ENCODE assay signal across 1 cellular context in the genomic region with DNA sequence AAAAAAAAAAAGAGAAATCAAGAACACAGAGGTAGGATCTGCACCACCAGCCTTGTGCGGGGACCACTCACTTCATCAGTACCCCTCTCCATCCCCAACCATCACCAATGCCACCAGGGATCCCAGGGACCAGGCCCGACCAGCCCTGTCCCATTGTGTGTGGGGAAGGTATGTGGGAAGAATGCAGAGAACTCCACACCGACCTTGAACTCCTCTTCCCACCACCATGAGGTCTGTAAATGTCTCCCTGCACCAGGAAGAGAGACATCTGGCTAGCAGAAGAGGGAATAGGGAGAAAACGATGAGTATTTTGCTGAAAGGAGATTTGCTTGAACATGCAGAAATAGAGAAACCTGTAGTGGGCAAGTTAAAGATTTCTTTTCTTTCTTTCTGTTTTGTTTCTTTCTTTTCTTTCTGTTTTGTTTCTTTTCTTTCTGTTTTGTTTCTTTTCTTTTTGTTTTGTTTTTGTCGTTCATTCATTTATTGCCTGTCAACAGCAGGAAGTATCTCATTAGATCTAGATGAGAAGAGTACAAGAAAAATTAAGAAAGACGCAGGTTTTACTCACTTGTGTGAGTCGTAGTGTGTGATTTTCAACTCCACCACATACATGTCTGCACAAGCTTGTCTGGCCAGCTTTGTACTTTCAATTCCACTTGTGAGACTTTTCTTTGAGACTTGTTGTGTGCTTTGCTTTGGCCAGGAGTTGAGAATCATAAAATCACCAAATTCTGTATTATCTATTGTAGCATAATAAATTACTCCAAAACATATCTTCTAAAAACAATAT.
TF ChIP-seq lines count a peak whose summit lies in the region.

No MANE protein-coding gene starts in this region.

TF ChIP-seq in HepG2, 621 proteins besides CTCF, POLR2A, EP300 and RAD21 (continues in another document):
- TF ChIP-seq, protein P1, sequence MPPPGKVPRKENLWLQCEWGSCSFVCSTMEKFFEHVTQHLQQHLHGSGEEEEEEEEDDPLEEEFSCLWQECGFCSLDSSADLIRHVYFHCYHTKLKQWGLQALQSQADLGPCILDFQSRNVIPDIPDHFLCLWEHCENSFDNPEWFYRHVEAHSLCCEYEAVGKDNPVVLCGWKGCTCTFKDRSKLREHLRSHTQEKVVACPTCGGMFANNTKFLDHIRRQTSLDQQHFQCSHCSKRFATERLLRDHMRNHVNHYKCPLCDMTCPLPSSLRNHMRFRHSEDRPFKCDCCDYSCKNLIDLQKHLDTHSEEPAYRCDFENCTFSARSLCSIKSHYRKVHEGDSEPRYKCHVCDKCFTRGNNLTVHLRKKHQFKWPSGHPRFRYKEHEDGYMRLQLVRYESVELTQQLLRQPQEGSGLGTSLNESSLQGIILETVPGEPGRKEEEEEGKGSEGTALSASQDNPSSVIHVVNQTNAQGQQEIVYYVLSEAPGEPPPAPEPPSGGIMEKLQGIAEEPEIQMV (CRISPR knock-in tag; IDR thresholded peaks at IDR 0.05; ENCODE audit: low read depth) = no peak
- TF ChIP-seq FOXC1 (CRISPR knock-in tag; IDR thresholded peaks at IDR 0.05; ENCODE audit: borderline replicate concordance) (no peak), ZKSCAN8 (CRISPR knock-in tag; IDR thresholded peaks at IDR 0.05; ENCODE audit: borderline replicate concordance) (peak; percentile 68; the same call in 1 of the 2 replicates), ESRRA (CRISPR knock-in tag; IDR thresholded peaks at IDR 0.05; ENCODE audit: low read depth) (no peak), BRCA1 (CRISPR knock-in tag; IDR thresholded peaks at IDR 0.05) (no peak), TOPORS (CRISPR knock-in tag; IDR thresholded peaks at IDR 0.05) (no peak), FOXK1 (CRISPR knock-in tag; IDR thresholded peaks at IDR 0.05; ENCODE audit: borderline replicate concordance, low read depth) (no peak; the same call in 1 of the 2 replicates), ZNF879 (CRISPR knock-in tag; IDR thresholded peaks at IDR 0.05) (no peak), FOSL1 (CRISPR knock-in tag; IDR thresholded peaks at IDR 0.05; ENCODE audit: borderline replicate concordance) (no peak), ARNT2 (CRISPR knock-in tag; IDR thresholded peaks at IDR 0.05; ENCODE audit: low read depth) (no peak), ZNF558 (CRISPR knock-in tag; IDR thresholded peaks at IDR 0.05; ENCODE audit: borderline replicate concordance) (no peak), ZNF350 (CRISPR knock-in tag; IDR thresholded peaks at IDR 0.05; ENCODE audit: borderline replicate concordance, low read depth) (no peak), MAZ (IDR thresholded peaks at IDR 0.05; ENCODE audit: borderline replicate concordance, low read depth, low read length) (no peak), MAZ (CRISPR knock-in tag; IDR thresholded peaks at IDR 0.05; ENCODE audit: low read depth) (no peak), ZMYM3 (CRISPR knock-in tag; IDR thresholded peaks at IDR 0.05) (no peak), ZNF567 (CRISPR knock-in tag; IDR thresholded peaks at IDR 0.05; ENCODE audit: borderline replicate concordance) (no peak), ZNF766 (CRISPR knock-in tag; IDR thresholded peaks at IDR 0.05; ENCODE audit: borderline replicate concordance) (no peak), MTA1 (CRISPR knock-in tag; IDR thresholded peaks at IDR 0.05; ENCODE audit: borderline replicate concordance) (peak; percentile 27; the same call in 1 of the 2 replicates), RBM22 (optimal IDR thresholded peaks at IDR 0.05; ENCODE audit: low read length) (no peak), TAF15 (IDR thresholded peaks at IDR 0.05; ENCODE audit: low read depth, low read length, poor library complexity, severe bottlenecking) (no peak), ZBTB20 (CRISPR knock-in tag; IDR thresholded peaks at IDR 0.05; ENCODE audit: borderline replicate concordance, low read depth) (no peak), CENPX (CRISPR knock-in tag; IDR thresholded peaks at IDR 0.05) (no peak), KDM1A (CRISPR knock-in tag; IDR thresholded peaks at IDR 0.05) (peak; percentile 83), TGIF2 (CRISPR knock-in tag; IDR thresholded peaks at IDR 0.05) (no peak)
- TF ChIP-seq, protein P2, sequence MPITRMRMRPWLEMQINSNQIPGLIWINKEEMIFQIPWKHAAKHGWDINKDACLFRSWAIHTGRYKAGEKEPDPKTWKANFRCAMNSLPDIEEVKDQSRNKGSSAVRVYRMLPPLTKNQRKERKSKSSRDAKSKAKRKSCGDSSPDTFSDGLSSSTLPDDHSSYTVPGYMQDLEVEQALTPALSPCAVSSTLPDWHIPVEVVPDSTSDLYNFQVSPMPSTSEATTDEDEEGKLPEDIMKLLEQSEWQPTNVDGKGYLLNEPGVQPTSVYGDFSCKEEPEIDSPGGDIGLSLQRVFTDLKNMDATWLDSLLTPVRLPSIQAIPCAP (CRISPR knock-in tag; IDR thresholded peaks at IDR 0.05; ENCODE audit: low read depth) = no peak
- TF ChIP-seq, protein P3, sequence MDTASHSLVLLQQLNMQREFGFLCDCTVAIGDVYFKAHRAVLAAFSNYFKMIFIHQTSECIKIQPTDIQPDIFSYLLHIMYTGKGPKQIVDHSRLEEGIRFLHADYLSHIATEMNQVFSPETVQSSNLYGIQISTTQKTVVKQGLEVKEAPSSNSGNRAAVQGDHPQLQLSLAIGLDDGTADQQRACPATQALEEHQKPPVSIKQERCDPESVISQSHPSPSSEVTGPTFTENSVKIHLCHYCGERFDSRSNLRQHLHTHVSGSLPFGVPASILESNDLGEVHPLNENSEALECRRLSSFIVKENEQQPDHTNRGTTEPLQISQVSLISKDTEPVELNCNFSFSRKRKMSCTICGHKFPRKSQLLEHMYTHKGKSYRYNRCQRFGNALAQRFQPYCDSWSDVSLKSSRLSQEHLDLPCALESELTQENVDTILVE (CRISPR knock-in tag; IDR thresholded peaks at IDR 0.05) = no peak
- TF ChIP-seq, protein P4, sequence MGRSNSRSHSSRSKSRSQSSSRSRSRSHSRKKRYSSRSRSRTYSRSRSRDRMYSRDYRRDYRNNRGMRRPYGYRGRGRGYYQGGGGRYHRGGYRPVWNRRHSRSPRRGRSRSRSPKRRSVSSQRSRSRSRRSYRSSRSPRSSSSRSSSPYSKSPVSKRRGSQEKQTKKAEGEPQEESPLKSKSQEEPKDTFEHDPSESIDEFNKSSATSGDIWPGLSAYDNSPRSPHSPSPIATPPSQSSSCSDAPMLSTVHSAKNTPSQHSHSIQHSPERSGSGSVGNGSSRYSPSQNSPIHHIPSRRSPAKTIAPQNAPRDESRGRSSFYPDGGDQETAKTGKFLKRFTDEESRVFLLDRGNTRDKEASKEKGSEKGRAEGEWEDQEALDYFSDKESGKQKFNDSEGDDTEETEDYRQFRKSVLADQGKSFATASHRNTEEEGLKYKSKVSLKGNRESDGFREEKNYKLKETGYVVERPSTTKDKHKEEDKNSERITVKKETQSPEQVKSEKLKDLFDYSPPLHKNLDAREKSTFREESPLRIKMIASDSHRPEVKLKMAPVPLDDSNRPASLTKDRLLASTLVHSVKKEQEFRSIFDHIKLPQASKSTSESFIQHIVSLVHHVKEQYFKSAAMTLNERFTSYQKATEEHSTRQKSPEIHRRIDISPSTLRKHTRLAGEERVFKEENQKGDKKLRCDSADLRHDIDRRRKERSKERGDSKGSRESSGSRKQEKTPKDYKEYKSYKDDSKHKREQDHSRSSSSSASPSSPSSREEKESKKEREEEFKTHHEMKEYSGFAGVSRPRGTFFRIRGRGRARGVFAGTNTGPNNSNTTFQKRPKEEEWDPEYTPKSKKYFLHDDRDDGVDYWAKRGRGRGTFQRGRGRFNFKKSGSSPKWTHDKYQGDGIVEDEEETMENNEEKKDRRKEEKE (IDR thresholded peaks at IDR 0.05) = no peak
- TF ChIP-seq, protein P5, sequence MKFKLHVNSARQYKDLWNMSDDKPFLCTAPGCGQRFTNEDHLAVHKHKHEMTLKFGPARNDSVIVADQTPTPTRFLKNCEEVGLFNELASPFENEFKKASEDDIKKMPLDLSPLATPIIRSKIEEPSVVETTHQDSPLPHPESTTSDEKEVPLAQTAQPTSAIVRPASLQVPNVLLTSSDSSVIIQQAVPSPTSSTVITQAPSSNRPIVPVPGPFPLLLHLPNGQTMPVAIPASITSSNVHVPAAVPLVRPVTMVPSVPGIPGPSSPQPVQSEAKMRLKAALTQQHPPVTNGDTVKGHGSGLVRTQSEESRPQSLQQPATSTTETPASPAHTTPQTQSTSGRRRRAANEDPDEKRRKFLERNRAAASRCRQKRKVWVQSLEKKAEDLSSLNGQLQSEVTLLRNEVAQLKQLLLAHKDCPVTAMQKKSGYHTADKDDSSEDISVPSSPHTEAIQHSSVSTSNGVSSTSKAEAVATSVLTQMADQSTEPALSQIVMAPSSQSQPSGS (CRISPR knock-in tag; IDR thresholded peaks at IDR 0.05) = peak; percentile 83
- TF ChIP-seq, protein P6, sequence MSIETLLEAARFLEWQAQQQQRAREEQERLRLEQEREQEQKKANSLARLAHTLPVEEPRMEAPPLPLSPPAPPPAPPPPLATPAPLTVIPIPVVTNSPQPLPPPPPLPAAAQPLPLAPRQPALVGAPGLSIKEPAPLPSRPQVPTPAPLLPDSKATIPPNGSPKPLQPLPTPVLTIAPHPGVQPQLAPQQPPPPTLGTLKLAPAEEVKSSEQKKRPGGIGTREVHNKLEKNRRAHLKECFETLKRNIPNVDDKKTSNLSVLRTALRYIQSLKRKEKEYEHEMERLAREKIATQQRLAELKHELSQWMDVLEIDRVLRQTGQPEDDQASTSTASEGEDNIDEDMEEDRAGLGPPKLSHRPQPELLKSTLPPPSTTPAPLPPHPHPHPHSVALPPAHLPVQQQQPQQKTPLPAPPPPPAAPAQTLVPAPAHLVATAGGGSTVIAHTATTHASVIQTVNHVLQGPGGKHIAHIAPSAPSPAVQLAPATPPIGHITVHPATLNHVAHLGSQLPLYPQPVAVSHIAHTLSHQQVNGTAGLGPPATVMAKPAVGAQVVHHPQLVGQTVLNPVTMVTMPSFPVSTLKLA (IDR thresholded peaks at IDR 0.05) = no peak
- TF ChIP-seq, protein P7, sequence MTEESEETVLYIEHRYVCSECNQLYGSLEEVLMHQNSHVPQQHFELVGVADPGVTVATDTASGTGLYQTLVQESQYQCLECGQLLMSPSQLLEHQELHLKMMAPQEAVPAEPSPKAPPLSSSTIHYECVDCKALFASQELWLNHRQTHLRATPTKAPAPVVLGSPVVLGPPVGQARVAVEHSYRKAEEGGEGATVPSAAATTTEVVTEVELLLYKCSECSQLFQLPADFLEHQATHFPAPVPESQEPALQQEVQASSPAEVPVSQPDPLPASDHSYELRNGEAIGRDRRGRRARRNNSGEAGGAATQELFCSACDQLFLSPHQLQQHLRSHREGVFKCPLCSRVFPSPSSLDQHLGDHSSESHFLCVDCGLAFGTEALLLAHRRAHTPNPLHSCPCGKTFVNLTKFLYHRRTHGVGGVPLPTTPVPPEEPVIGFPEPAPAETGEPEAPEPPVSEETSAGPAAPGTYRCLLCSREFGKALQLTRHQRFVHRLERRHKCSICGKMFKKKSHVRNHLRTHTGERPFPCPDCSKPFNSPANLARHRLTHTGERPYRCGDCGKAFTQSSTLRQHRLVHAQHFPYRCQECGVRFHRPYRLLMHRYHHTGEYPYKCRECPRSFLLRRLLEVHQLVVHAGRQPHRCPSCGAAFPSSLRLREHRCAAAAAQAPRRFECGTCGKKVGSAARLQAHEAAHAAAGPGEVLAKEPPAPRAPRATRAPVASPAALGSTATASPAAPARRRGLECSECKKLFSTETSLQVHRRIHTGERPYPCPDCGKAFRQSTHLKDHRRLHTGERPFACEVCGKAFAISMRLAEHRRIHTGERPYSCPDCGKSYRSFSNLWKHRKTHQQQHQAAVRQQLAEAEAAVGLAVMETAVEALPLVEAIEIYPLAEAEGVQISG (CRISPR knock-in tag; IDR thresholded peaks at IDR 0.05) = peak; percentile 51; the same call in 1 of the 2 replicates
- TF ChIP-seq, protein P8, sequence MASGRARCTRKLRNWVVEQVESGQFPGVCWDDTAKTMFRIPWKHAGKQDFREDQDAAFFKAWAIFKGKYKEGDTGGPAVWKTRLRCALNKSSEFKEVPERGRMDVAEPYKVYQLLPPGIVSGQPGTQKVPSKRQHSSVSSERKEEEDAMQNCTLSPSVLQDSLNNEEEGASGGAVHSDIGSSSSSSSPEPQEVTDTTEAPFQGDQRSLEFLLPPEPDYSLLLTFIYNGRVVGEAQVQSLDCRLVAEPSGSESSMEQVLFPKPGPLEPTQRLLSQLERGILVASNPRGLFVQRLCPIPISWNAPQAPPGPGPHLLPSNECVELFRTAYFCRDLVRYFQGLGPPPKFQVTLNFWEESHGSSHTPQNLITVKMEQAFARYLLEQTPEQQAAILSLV (CRISPR knock-in tag; IDR thresholded peaks at IDR 0.05; ENCODE audit: borderline replicate concordance) = no peak
- TF ChIP-seq, protein P9, sequence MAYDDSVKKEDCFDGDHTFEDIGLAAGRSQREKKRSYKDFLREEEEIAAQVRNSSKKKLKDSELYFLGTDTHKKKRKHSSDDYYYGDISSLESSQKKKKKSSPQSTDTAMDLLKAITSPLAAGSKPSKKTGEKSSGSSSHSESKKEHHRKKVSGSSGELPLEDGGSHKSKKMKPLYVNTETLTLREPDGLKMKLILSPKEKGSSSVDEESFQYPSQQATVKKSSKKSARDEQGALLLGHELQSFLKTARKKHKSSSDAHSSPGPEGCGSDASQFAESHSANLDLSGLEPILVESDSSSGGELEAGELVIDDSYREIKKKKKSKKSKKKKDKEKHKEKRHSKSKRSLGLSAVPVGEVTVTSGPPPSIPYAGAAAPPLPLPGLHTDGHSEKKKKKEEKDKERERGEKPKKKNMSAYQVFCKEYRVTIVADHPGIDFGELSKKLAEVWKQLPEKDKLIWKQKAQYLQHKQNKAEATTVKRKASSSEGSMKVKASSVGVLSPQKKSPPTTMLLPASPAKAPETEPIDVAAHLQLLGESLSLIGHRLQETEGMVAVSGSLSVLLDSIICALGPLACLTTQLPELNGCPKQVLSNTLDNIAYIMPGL (CRISPR knock-in tag; IDR thresholded peaks at IDR 0.05; ENCODE audit: borderline replicate concordance in 1 of 2, low read depth in 1 of 2) = peak in 1 of 2 experiments; percentile 62; a peak in 1 of 4 replicates
- TF ChIP-seq, protein P10, sequence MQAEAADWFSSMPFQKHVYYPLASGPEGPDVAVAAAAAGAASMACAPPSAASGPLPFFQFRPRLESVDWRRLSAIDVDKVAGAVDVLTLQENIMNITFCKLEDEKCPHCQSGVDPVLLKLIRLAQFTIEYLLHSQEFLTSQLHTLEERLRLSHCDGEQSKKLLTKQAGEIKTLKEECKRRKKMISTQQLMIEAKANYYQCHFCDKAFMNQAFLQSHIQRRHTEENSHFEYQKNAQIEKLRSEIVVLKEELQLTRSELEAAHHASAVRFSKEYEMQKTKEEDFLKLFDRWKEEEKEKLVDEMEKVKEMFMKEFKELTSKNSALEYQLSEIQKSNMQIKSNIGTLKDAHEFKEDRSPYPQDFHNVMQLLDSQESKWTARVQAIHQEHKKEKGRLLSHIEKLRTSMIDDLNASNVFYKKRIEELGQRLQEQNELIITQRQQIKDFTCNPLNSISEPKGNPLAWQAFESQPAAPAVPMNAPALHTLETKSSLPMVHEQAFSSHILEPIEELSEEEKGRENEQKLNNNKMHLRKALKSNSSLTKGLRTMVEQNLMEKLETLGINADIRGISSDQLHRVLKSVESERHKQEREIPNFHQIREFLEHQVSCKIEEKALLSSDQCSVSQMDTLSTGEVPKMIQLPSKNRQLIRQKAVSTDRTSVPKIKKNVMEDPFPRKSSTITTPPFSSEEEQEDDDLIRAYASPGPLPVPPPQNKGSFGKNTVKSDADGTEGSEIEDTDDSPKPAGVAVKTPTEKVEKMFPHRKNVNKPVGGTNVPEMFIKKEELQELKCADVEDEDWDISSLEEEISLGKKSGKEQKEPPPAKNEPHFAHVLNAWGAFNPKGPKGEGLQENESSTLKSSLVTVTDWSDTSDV (CRISPR knock-in tag; IDR thresholded peaks at IDR 0.05) = no peak
